In the genomic region with DNA sequence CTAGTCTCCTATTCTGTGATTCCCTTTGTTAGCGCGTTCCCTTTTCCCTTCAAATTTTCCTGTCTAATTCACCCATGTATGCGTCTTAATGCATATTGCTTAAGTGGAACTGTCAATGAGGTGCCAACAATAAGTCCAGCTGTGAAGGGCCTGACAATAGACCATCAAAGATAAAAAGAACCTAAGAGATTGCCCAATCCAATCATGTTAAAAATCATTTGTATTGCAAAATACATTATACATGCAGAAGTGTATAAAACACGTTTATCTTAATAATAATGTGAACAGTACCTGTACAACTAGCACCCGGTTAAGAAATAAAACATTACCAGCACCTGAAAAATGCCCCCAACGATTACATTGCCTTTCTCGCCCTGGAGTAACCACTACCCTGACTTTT, we compare ENCODE assay signal across 9 cellular contexts. TPM values are rescaled to one million over a fixed set of nuclear protein-coding genes. Genes with fewer than 3 reads are reported as not detected.
DNase-seq lines count a peak whose midpoint lies in the region; ATAC-seq, FAIRE-seq and TF ChIP-seq lines count a peak whose summit lies in the region.
"Had no signal": no experiment of that assay in that cellular context is flagged by ENCODE, and none has a peak within 500 bp of the region (broad histone marks: within the 10 kb centered on the region; RNA-seq: fewer than 3 reads in every experiment).

No MANE protein-coding gene starts in this region.

- BruUV-seq in MCF 10A (replicated peaks; lab: Mats Ljungman, UMichigan) = no TSS peak

- H3K4me1 ChIP-seq in heart left ventricle (peaks cover 0 to 33% (median 19%) of the 10 kb centered on the region in 12 donors), mesodermal cell (ENCODE audit: control insufficient read depth, insufficient read depth, low read length, poor library complexity, severe bottlenecking) (peaks cover 10% of the 10 kb centered on the region), uterus (no peaks in the 10 kb centered on the region)

- H3K4me3 Mint-ChIP-seq in MCF 10A (ENCODE audit: unreplicated experiment) = peak overlapping the region; percentile 82

- peak overlapping the region; percentile 40 to 93 (median 73) for H3K4me3 ChIP-seq in heart left ventricle
- peak overlapping the region; percentile 77 for H3K4me3 ChIP-seq in mesodermal cell (ENCODE audit: extremely low read depth, insufficient read depth, low read length, poor library complexity, severe bottlenecking)
- H3K4me3 ChIP-seq in uterus = peak overlapping the region; percentile 61 to 76

- H3K36me3 Mint-ChIP-seq in MCF 10A (ENCODE audit: insufficient read depth, unreplicated experiment) = no peaks in the 10 kb centered on the region

- FAIRE-seq in urothelium cell line (lab: Jason Lieb, UNC) = no peak
- FAIRE-seq: colon had no signal

- peak overlapping the region; percentile 93 for H3K27ac Mint-ChIP-seq in MCF 10A (ENCODE audit: low read depth, unreplicated experiment)

- no peak for TF ChIP-seq POLR2A in heart left ventricle (IDR thresholded peaks at IDR 0.05)
- TF ChIP-seq POLR2A in uterus (IDR thresholded peaks at IDR 0.05) = no peak

- H3K27me3 ChIP-seq in heart left ventricle = no peaks in the 10 kb centered on the region
- no peaks in the 10 kb centered on the region for H3K27me3 ChIP-seq in uterus

- CTCF ChIA-PET in MCF 10A (lab: Yijun Ruan, JAX) = interaction anchor here (0.6 to 1.7 kb wide), 5 partner anchors 22 to 443 kb away, joined by 3 to 7 read pairs (median 4); no protein-coding TSS in a partner anchor

- H3K27ac ChIP-seq in heart left ventricle = peak overlapping the region; percentile 63 to 95 (median 86)
- peak overlapping the region; percentile 23 for H3K27ac ChIP-seq in mesodermal cell (ENCODE audit: low read depth, low read length, severe bottlenecking)
- peak overlapping the region; percentile 87 to 95 for H3K27ac ChIP-seq in uterus

- H3K9me3 ChIP-seq in heart left ventricle (no peaks in the 10 kb centered on the region), mesodermal cell (ENCODE audit: control insufficient read depth, low read length) (no peaks in the 10 kb centered on the region), uterus (no peaks in the 10 kb centered on the region)

- H3K36me3 ChIP-seq in heart left ventricle (no peaks in the 10 kb centered on the region), mesodermal cell (ENCODE audit: control insufficient read depth, insufficient read depth, low read length) (no peaks in the 10 kb centered on the region), uterus (no peaks in the 10 kb centered on the region)

- peaks cover 19% of the 10 kb centered on the region for H3K4me1 Mint-ChIP-seq in MCF 10A (ENCODE audit: insufficient read depth, unreplicated experiment)

- no peak for DNase-seq in heart left ventricle
- no peak for DNase-seq in left ventricle myocardium superior
- no peak for DNase-seq in MCF 10A (ENCODE audit: unreplicated experiment)
- DNase-seq in uterus = no peak
- no peak for DNase-seq in HCEC 1CT
- no peak for DNase-seq in DMS 273 treated with DMSO at 0.1 percent for 48 hours (lab: John Stamatoyannopoulos, UW)
- no peak for DNase-seq in urothelium cell line (ENCODE audit: low spot score)

- TF ChIP-seq CTCF in heart left ventricle (IDR thresholded peaks at IDR 0.05) (no peak), MCF 10A (IDR thresholded peaks at IDR 0.05; ENCODE audit: unreplicated experiment) (no peak), uterus (IDR thresholded peaks at IDR 0.05) (no peak)

- H3K9me3 Mint-ChIP-seq in MCF 10A (ENCODE audit: unreplicated experiment) = no peaks in the 10 kb centered on the region

- intact Hi-C loops in heart left ventricle (cut with DNase I) (no loop called here), left ventricle myocardium superior (cut with micrococcal nuclease) (no loop called here), MCF 10A (cut with micrococcal nuclease) (no loop called here), uterus (cut with DNase I; ENCODE audit: low total_unique reads) (no loop called here)

- POLR2A ChIA-PET in MCF 10A (lab: Yijun Ruan, JAX) = interaction anchor here (0.8 to 2.3 kb wide), 8 partner anchors 10 to 453 kb away, joined by 3 to 10 read pairs (median 3); no protein-coding TSS in a partner anchor

- H3K27me3 Mint-ChIP-seq in MCF 10A (ENCODE audit: insufficient read depth, unreplicated experiment) = no peaks in the 10 kb centered on the region

- ATAC-seq in heart left ventricle (no peak), left ventricle myocardium superior (no peak)

- 69 to 75% (median 73%) methylated on average over 7 of the region's 7 CpGs for WGBS in heart left ventricle, 4 donors
- 93 to 100% methylated on average over 2 to 6 of the region's 7 CpGs for WGBS in mesodermal cell (ENCODE audit: insufficient coverage in 2 of 2), 2 experiments

RNA-seq across cellular contexts. Expression of gene SPATA6, which starts 0.7 kb away (rescaled TPM):
- total RNA-seq in heart left ventricle (10 to 100 TPM in 2 of 9 donors, 1 to 10 TPM in 7; 2.3 to 13.8 (median 7.2) TPM), left ventricle myocardium superior (11.2 TPM), MCF 10A (2022) (4.2 and 6.9 TPM in 2 replicates), uterus (10 to 100 TPM; 27.4 to 94.5 (median 46.0) TPM)
- 1 to 10 TPM; 1.4 to 1.8 TPM for polyA plus RNA-seq in heart left ventricle
- 10.1 TPM for polyA plus RNA-seq in mesodermal cell (2013, experiment 1 of 2)
- 10.6 TPM for polyA plus RNA-seq in mesodermal cell (2013, experiment 2 of 2)

Comparison
In these comparisons a context has a peak if more than half of its experiments do, and no peak if none do; other contexts are left out.
1. H3K27ac ChIP-seq: peak in every context shown above with its lines; median percentile 91 in uterus; 86 in heart left ventricle; 23 in mesodermal cell.